Comparison of ENCODE assay signal across 21 cellular contexts in genomic region chr12:77968021-77968420, GRCh38.
"Had no signal": no experiment of that assay in that cellular context is flagged by ENCODE, and none has a peak within 500 bp of the region (broad histone marks: within the 10 kb centered on the region; RNA-seq: fewer than 3 reads in every experiment).

No MANE protein-coding gene starts in this region.

- H3K27ac ChIP-seq: breast epithelium, heart right ventricle, left lung, neutrophil, pancreas, sigmoid colon, transverse colon, uterus had no signal

- H3K27me3 ChIP-seq: breast epithelium, heart right ventricle, left lung, neutrophil, pancreas, transverse colon, uterus had no signal

- H3K9me3 ChIP-seq: breast epithelium, heart right ventricle, left lung, neutrophil, pancreas, sigmoid colon, transverse colon, uterus had no signal

- H3K4me3 ChIP-seq: breast epithelium, heart right ventricle, left lung, lung, pancreas, sigmoid colon, smooth muscle cell, transverse colon had no signal

- H3K4me1 ChIP-seq: breast epithelium, heart right ventricle, left lung, pancreas, transverse colon, uterus had no signal

- DNase-seq: activated T-cell treated with anti-CD3 and anti-CD28 coated beads, Interleukin-2, amount 50 U/mL, for 1 hour; cortex of kidney; effector CD4-positive, alpha-beta T cell; foreskin fibroblast; heart right ventricle; kidney; left lung; pancreas; sigmoid colon; stimulated activated CD4-positive, alpha-beta T cell treated with anti-CD3 and anti-CD28 coated beads, Interleukin-15, amount 100 ng/mL, for 24 hours; stimulated activated CD4-positive, alpha-beta T cell treated with anti-CD3 and anti-CD28 coated beads, Interleukin-2, amount 100 ng/mL, for 48 hours; stimulated activated naive CD4-positive, alpha-beta T cell; T1000; transverse colon; uterus had no signal

- ATAC-seq: activated naive CD4-positive, alpha-beta T cell treated with anti-CD3 and anti-CD28 coated beads, Interleukin-2, amount 50 U/mL, for 72 hours; heart right ventricle; left lung; pancreas; WTC11 had no signal

- H3K36me3 ChIP-seq: breast epithelium, heart right ventricle, left lung, neutrophil, pancreas, sigmoid colon, uterus had no signal
